2 cellular contexts compared by ENCODE assay signal in genomic region chr6:36604090-36605060, GRCh38.
TF ChIP-seq lines count a peak whose summit lies in the region.

No MANE protein-coding gene starts in this region.

TF ChIP-seq in GM12891, 5 proteins besides CTCF, POLR2A, EP300 and RAD21 (continued from another document):
- TF ChIP-seq PAX5 (IDR thresholded peaks at IDR 0.05; ENCODE audit: insufficient read depth, low read length, severe bottlenecking) (no peak), POLR2AphosphoS5 (IDR thresholded peaks at IDR 0.05; ENCODE audit: low read depth, low read length) (peak; percentile 92), SPI1 (IDR thresholded peaks at IDR 0.05; ENCODE audit: low read depth, low read length) (no peak), TAF1 (IDR thresholded peaks at IDR 0.05; ENCODE audit: low read depth, low read length) (no peak)

TF ChIP-seq in H1, 55 proteins besides CTCF, POLR2A, EP300 and RAD21 (continued from another document):
- TF ChIP-seq, protein P1, sequence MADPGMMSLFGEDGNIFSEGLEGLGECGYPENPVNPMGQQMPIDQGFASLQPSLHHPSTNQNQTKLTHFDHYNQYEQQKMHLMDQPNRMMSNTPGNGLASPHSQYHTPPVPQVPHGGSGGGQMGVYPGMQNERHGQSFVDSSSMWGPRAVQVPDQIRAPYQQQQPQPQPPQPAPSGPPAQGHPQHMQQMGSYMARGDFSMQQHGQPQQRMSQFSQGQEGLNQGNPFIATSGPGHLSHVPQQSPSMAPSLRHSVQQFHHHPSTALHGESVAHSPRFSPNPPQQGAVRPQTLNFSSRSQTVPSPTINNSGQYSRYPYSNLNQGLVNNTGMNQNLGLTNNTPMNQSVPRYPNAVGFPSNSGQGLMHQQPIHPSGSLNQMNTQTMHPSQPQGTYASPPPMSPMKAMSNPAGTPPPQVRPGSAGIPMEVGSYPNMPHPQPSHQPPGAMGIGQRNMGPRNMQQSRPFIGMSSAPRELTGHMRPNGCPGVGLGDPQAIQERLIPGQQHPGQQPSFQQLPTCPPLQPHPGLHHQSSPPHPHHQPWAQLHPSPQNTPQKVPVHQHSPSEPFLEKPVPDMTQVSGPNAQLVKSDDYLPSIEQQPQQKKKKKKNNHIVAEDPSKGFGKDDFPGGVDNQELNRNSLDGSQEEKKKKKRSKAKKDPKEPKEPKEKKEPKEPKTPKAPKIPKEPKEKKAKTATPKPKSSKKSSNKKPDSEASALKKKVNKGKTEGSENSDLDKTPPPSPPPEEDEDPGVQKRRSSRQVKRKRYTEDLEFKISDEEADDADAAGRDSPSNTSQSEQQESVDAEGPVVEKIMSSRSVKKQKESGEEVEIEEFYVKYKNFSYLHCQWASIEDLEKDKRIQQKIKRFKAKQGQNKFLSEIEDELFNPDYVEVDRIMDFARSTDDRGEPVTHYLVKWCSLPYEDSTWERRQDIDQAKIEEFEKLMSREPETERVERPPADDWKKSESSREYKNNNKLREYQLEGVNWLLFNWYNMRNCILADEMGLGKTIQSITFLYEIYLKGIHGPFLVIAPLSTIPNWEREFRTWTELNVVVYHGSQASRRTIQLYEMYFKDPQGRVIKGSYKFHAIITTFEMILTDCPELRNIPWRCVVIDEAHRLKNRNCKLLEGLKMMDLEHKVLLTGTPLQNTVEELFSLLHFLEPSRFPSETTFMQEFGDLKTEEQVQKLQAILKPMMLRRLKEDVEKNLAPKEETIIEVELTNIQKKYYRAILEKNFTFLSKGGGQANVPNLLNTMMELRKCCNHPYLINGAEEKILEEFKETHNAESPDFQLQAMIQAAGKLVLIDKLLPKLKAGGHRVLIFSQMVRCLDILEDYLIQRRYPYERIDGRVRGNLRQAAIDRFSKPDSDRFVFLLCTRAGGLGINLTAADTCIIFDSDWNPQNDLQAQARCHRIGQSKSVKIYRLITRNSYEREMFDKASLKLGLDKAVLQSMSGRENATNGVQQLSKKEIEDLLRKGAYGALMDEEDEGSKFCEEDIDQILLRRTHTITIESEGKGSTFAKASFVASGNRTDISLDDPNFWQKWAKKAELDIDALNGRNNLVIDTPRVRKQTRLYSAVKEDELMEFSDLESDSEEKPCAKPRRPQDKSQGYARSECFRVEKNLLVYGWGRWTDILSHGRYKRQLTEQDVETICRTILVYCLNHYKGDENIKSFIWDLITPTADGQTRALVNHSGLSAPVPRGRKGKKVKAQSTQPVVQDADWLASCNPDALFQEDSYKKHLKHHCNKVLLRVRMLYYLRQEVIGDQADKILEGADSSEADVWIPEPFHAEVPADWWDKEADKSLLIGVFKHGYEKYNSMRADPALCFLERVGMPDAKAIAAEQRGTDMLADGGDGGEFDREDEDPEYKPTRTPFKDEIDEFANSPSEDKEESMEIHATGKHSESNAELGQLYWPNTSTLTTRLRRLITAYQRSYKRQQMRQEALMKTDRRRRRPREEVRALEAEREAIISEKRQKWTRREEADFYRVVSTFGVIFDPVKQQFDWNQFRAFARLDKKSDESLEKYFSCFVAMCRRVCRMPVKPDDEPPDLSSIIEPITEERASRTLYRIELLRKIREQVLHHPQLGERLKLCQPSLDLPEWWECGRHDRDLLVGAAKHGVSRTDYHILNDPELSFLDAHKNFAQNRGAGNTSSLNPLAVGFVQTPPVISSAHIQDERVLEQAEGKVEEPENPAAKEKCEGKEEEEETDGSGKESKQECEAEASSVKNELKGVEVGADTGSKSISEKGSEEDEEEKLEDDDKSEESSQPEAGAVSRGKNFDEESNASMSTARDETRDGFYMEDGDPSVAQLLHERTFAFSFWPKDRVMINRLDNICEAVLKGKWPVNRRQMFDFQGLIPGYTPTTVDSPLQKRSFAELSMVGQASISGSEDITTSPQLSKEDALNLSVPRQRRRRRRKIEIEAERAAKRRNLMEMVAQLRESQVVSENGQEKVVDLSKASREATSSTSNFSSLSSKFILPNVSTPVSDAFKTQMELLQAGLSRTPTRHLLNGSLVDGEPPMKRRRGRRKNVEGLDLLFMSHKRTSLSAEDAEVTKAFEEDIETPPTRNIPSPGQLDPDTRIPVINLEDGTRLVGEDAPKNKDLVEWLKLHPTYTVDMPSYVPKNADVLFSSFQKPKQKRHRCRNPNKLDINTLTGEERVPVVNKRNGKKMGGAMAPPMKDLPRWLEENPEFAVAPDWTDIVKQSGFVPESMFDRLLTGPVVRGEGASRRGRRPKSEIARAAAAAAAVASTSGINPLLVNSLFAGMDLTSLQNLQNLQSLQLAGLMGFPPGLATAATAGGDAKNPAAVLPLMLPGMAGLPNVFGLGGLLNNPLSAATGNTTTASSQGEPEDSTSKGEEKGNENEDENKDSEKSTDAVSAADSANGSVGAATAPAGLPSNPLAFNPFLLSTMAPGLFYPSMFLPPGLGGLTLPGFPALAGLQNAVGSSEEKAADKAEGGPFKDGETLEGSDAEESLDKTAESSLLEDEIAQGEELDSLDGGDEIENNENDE (IDR thresholded peaks at IDR 0.05; ENCODE audit: insufficient replicate concordance, low read length) = peak; percentile 21
- TF ChIP-seq KDM5A (IDR thresholded peaks at IDR 0.05; ENCODE audit: low read length) (no peak), SIRT6 (IDR thresholded peaks at IDR 0.05; ENCODE audit: low read length) (no peak), CBX5 (IDR thresholded peaks at IDR 0.05; ENCODE audit: low read depth, low read length) (no peak), EZH2 (IDR thresholded peaks at IDR 0.05; ENCODE audit: low read depth, low read length, severe bottlenecking) (no peak)
